Comparison of ENCODE assay signal across 9 cellular contexts in genomic region chr15:70328137-70329115, GRCh38.
DNase-seq lines count a peak whose midpoint lies in the region; ATAC-seq and TF ChIP-seq lines count a peak whose summit lies in the region.
"Had no signal": no experiment of that assay in that cellular context is flagged by ENCODE, and none has a peak within 500 bp of the region (broad histone marks: within the 10 kb centered on the region; RNA-seq: fewer than 3 reads in every experiment).

No MANE protein-coding gene starts in this region.

- H3K27ac ChIP-seq in Panc1 (ENCODE audit: low read length) = 0 out of 2 replicates have a peak overlapping the region, but pooled peaks have one; percentile 3
- H3K27ac ChIP-seq in right atrium auricular region = no peak overlapping the region
- H3K27ac ChIP-seq in vagina = peak overlapping the region; percentile 40

- POLR2A ChIA-PET in Panc1 (lab: Charles Lee) = interaction anchor here (0.7 kb wide), 2 partner anchors 50 to 253 kb away, joined by 3 read pairs; no protein-coding TSS in a partner anchor

- H3K9me3 ChIP-seq in Panc1 (ENCODE audit: control insufficient read depth, insufficient read depth, low read depth, low read length) (peaks cover 7% of the 10 kb centered on the region), right atrium auricular region (peaks cover 0 to 7% of the 10 kb centered on the region in 2 donors), vagina (no peaks in the 10 kb centered on the region)

- peak; percentile 70 for ATAC-seq in Panc1

- peak; percentile 32 for DNase-seq in activated CD8-positive, alpha-beta memory T cell treated with anti-CD3 and anti-CD28 coated beads for 24 hours
- DNase-seq in activated CD8-positive, alpha-beta memory T cell treated with anti-CD3 and anti-CD28 coated beads, Interleukin-2, amount 50 U/mL, for 4 hours = no peak
- DNase-seq in Panc1 (ENCODE audit: low read depth, low spot score) (no peak), right atrium auricular region (ENCODE audit: low spot score) (peak; percentile 59), vagina (ENCODE audit: extremely low spot score in 2 of 2) (peak in 1 of 2 donors; percentile 64), iPS-NIHi11 (ENCODE audit: low spot score) (no peak), NCI-H774 (lab: John Stamatoyannopoulos, UW) (no peak), activated gamma-delta T cell treated with Interleukin-2 at 50 U/mL for 16 hours (no peak)
- DNase-seq: activated effector memory CD4-positive, alpha-beta T cell treated with Interleukin-2 at 50 U/mL for 16 hours had no signal

- H3K27me3 ChIP-seq in Panc1 (ENCODE audit: control insufficient read depth, insufficient read depth, low read length) = no peaks in the 10 kb centered on the region
- H3K27me3 ChIP-seq in right atrium auricular region = no peaks in the 10 kb centered on the region
- H3K27me3 ChIP-seq in vagina = no peaks in the 10 kb centered on the region

- peaks cover 19% of the 10 kb centered on the region for H3K4me1 ChIP-seq in Panc1 (ENCODE audit: control insufficient read depth, insufficient read depth, low read length)
- peaks cover 0 to 20% of the 10 kb centered on the region in 2 donors for H3K4me1 ChIP-seq in right atrium auricular region
- peaks cover 41% of the 10 kb centered on the region for H3K4me1 ChIP-seq in vagina

- no peak for TF ChIP-seq CTCF in Panc1 (IDR thresholded peaks at IDR 0.05)
- no peak for TF ChIP-seq CTCF in right atrium auricular region (IDR thresholded peaks at IDR 0.05)
- TF ChIP-seq CTCF in vagina (IDR thresholded peaks at IDR 0.05) = no peak

- intact Hi-C loops in Panc1 (cut with micrococcal nuclease; ENCODE audit: unreplicated experiment) (no loop called here), vagina (cut with DNase I) (loop anchor here (5.0 to 10.0 kb wide), 3 partner anchors 146 to 581 kb away; partner anchors contain the start of gene TLE3)

- H3K4me3 ChIP-seq in Panc1 (ENCODE audit: low read depth in 2 of 2, low read length in 2 of 2) (no peak overlapping the region), right atrium auricular region (no peak overlapping the region), vagina (no peak overlapping the region)

- CTCF ChIA-PET in Panc1 (lab: Charles Lee) = interaction anchor here (0.6 to 0.7 kb wide), 2 partner anchors 72 to 752 kb away, joined by 3 to 5 read pairs; no protein-coding TSS in a partner anchor

- H3K36me3 ChIP-seq in Panc1 (ENCODE audit: control insufficient read depth, insufficient read depth, low read length) (no peaks in the 10 kb centered on the region), right atrium auricular region (no peaks in the 10 kb centered on the region), vagina (no peaks in the 10 kb centered on the region)

- no TSS peak for BruUV-seq in Panc1 (replicated peaks; lab: Mats Ljungman, UMichigan)

- in situ Hi-C loops in Panc1 (cut with HindIII; ENCODE audit: low pct_unique_long_range_greater_than_20kb, low sequenced_read_pairs) = no loop called here

- no peak for TF ChIP-seq POLR2A in vagina (IDR thresholded peaks at IDR 0.05)

Comparison
In these comparisons a context has a peak if more than half of its experiments do, and no peak if none do; other contexts are left out.
1. DNase-seq: peak in activated CD8-positive, alpha-beta memory T cell treated with anti-CD3 and anti-CD28 coated beads for 24 hours (single experiment) and right atrium auricular region (single experiment); none in activated CD8-positive, alpha-beta memory T cell treated with anti-CD3 and anti-CD28 coated beads, Interleukin-2, amount 50 U/mL, for 4 hours (single experiment), Panc1 (single experiment), iPS-NIHi11 (single experiment), NCI-H774 (single experiment) and activated gamma-delta T cell treated with Interleukin-2 at 50 U/mL for 16 hours (single experiment).
2. H3K27ac ChIP-seq: peak in Panc1 (single experiment) and vagina (single experiment); none in right atrium auricular region (0 of 2).